Comparison of ENCODE assay signal across 7 cellular contexts in the genomic region with DNA sequence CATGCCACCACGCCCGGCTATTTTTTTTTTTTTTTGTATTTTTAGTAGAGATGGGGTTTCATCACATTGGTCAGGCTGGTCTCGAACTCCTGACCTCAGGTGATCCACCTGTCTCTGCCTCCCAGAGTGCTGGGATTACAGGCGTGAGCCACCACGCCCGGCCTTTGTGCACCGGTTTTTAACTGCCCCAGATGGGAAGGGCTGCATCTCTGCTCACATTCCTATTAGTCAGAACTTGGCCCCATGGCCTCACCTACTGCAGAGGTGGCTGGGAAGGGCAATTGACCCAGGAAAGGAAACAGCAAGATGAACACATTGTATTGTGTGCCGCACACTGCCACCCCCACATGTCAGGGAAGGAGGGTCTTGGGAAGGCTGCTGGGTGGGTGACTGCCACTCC. TPM values are rescaled to one million over a fixed set of nuclear protein-coding genes. Genes with fewer than 3 reads are reported as not detected.
"Had no signal": no experiment of that assay in that cellular context is flagged by ENCODE, and none has a peak within 500 bp of the region (broad histone marks: within the 10 kb centered on the region; RNA-seq: fewer than 3 reads in every experiment).

No MANE protein-coding gene starts in this region.

RNA-seq across cellular contexts. Expression of a gene that starts 19.5 kb away (rescaled TPM):
- total RNA-seq: naive thymus-derived CD8-positive, alpha-beta T cell; natural killer cell treated with Interleukin-12 subunit alpha and Interleukin-12 subunit beta and Interleukin-15 and Interleukin-18, amount 100 ng/mL, for 72 hours; occipital lobe; osteoblast; renal cortical epithelial cell; smooth muscle cell had no signal
- polyA plus RNA-seq: naive thymus-derived CD8-positive, alpha-beta T cell; smooth muscle cell had no signal

RNA-seq across cellular contexts. Expression of a gene that starts 50.6 kb away (rescaled TPM):
- total RNA-seq: naive thymus-derived CD8-positive, alpha-beta T cell had no signal
- polyA plus RNA-seq: naive thymus-derived CD8-positive, alpha-beta T cell had no signal

RNA-seq across cellular contexts. Expression of a gene that starts 54.0 kb away (rescaled TPM):
- total RNA-seq: naive thymus-derived CD8-positive, alpha-beta T cell; natural killer cell treated with Interleukin-12 subunit alpha and Interleukin-12 subunit beta and Interleukin-15 and Interleukin-18, amount 100 ng/mL, for 72 hours; neural crest cell had no signal
- polyA plus RNA-seq: naive thymus-derived CD8-positive, alpha-beta T cell had no signal
